Comparison of ENCODE assay signal across 12 cellular contexts in genomic region chr6:47701374-47701773, GRCh38. TPM values are rescaled to one million over a fixed set of nuclear protein-coding genes. Genes with fewer than 3 reads are reported as not detected.
DNase-seq lines count a peak whose midpoint lies in the region; ATAC-seq lines count a peak whose summit lies in the region.
"Had no signal": no experiment of that assay in that cellular context is flagged by ENCODE, and none has a peak within 500 bp of the region (broad histone marks: within the 10 kb centered on the region; RNA-seq: fewer than 3 reads in every experiment).

No MANE protein-coding gene starts in this region.

- no peak for DNase-seq in activated naive CD8-positive, alpha-beta T cell treated with anti-CD3 and anti-CD28 coated beads, Interleukin-2, amount 50 U/mL, for 24 hours
- no peak for DNase-seq in NCI-H2227 treated with DMSO at 0.1 percent for 48 hours (lab: John Stamatoyannopoulos, UW)
- no peak for DNase-seq in stimulated activated CD4-positive, alpha-beta T cell treated with anti-CD3 and anti-CD28 coated beads, Interleukin-2, amount 100 ng/mL, for 48 hours
- no peak for DNase-seq in activated naive CD4-positive, alpha-beta T cell treated with anti-CD3 and anti-CD28 coated beads for 36 hours
- no peak for DNase-seq in RPMI8226
- DNase-seq: CD8-positive, alpha-beta memory T cell; naive B cell; SHP77 treated with DMSO at 0.1 percent for 48 hours had no signal

- CTCF ChIA-PET in activated naive CD4-positive, alpha-beta T cell treated with anti-CD3 and anti-CD28 coated beads for 36 hours (lab: Charles Lee), result interaction anchor here (0.6 kb wide), 1 partner anchor 260 kb away, joined by 3 read pairs; no protein-coding TSS in a partner anchor

- H3K27ac Mint-ChIP-seq in activated naive CD8-positive, alpha-beta T cell treated with anti-CD3 and anti-CD28 coated beads, Interleukin-2, amount 50 U/mL, for 24 hours, result no peak overlapping the region
- H3K27ac Mint-ChIP-seq in activated naive CD4-positive, alpha-beta T cell treated with anti-CD3 and anti-CD28 coated beads for 36 hours, result no peak overlapping the region

- H3K36me3 Mint-ChIP-seq in activated naive CD8-positive, alpha-beta T cell treated with anti-CD3 and anti-CD28 coated beads, Interleukin-2, amount 50 U/mL, for 24 hours (ENCODE audit: low read depth), result no peaks in the 10 kb centered on the region
- no peaks in the 10 kb centered on the region for H3K36me3 Mint-ChIP-seq in activated naive CD4-positive, alpha-beta T cell treated with anti-CD3 and anti-CD28 coated beads for 36 hours (ENCODE audit: low read depth)
- H3K36me3 Mint-ChIP-seq: CD8-positive, alpha-beta memory T cell; naive B cell had no signal

- ATAC-seq in GM18498 (IDR thresholded peaks at IDR 0.05; ENCODE audit: unreplicated experiment) (peak; percentile 99), GM21360 (IDR thresholded peaks at IDR 0.05; ENCODE audit: unreplicated experiment) (peak; percentile 92), HG03103 (IDR thresholded peaks at IDR 0.05; ENCODE audit: low read depth, unreplicated experiment) (peak; percentile 93)
- peak; percentile 43 for ATAC-seq in activated naive CD8-positive, alpha-beta T cell treated with anti-CD3 and anti-CD28 coated beads, Interleukin-2, amount 50 U/mL, for 24 hours

- no peaks in the 10 kb centered on the region for H3K27me3 Mint-ChIP-seq in activated naive CD8-positive, alpha-beta T cell treated with anti-CD3 and anti-CD28 coated beads, Interleukin-2, amount 50 U/mL, for 24 hours
- H3K27me3 Mint-ChIP-seq in activated naive CD4-positive, alpha-beta T cell treated with anti-CD3 and anti-CD28 coated beads for 36 hours (ENCODE audit: low read depth), result peaks cover 4% of the 10 kb centered on the region
- H3K27me3 Mint-ChIP-seq: naive B cell had no signal

- intact Hi-C loops in activated naive CD4-positive, alpha-beta T cell treated with anti-CD3 and anti-CD28 coated beads for 36 hours (cut with micrococcal nuclease), result no loop called here

- H3K9me3 Mint-ChIP-seq in activated naive CD8-positive, alpha-beta T cell treated with anti-CD3 and anti-CD28 coated beads, Interleukin-2, amount 50 U/mL, for 24 hours, result no peaks in the 10 kb centered on the region
- no peaks in the 10 kb centered on the region for H3K9me3 Mint-ChIP-seq in activated naive CD4-positive, alpha-beta T cell treated with anti-CD3 and anti-CD28 coated beads for 36 hours
- H3K9me3 Mint-ChIP-seq: CD8-positive, alpha-beta memory T cell; naive B cell had no signal

- H3K4me3 Mint-ChIP-seq in activated naive CD8-positive, alpha-beta T cell treated with anti-CD3 and anti-CD28 coated beads, Interleukin-2, amount 50 U/mL, for 24 hours, result no peak overlapping the region
- no peak overlapping the region for H3K4me3 Mint-ChIP-seq in activated naive CD4-positive, alpha-beta T cell treated with anti-CD3 and anti-CD28 coated beads for 36 hours
- H3K4me3 Mint-ChIP-seq: CD8-positive, alpha-beta memory T cell; naive B cell had no signal

- H3K4me1 Mint-ChIP-seq in activated naive CD8-positive, alpha-beta T cell treated with anti-CD3 and anti-CD28 coated beads, Interleukin-2, amount 50 U/mL, for 24 hours, result no peaks in the 10 kb centered on the region
- H3K4me1 Mint-ChIP-seq in activated naive CD4-positive, alpha-beta T cell treated with anti-CD3 and anti-CD28 coated beads for 36 hours (ENCODE audit: low read depth), result no peaks in the 10 kb centered on the region
- H3K4me1 Mint-ChIP-seq: CD8-positive, alpha-beta memory T cell; naive B cell had no signal

RNA-seq across cellular contexts. Expression of gene ADGRF4, which starts 3.0 kb away (rescaled TPM):
- total RNA-seq in activated naive CD4-positive, alpha-beta T cell treated with anti-CD3 and anti-CD28 coated beads for 36 hours, result not detected
- total RNA-seq: CD8-positive, alpha-beta memory T cell; fibroblast of lung had no signal

Comparison
In these comparisons a context has a peak if more than half of its experiments do, and no peak if none do; other contexts are left out.
1. ATAC-seq: peak in every context shown above with its lines; median percentile 99 in GM18498; 93 in HG03103; 92 in GM21360; 43 in activated naive CD8-positive, alpha-beta T cell treated with anti-CD3 and anti-CD28 coated beads, Interleukin-2, amount 50 U/mL, for 24 hours.